ENCODE assay signal across 1 cellular context in the genomic region with DNA sequence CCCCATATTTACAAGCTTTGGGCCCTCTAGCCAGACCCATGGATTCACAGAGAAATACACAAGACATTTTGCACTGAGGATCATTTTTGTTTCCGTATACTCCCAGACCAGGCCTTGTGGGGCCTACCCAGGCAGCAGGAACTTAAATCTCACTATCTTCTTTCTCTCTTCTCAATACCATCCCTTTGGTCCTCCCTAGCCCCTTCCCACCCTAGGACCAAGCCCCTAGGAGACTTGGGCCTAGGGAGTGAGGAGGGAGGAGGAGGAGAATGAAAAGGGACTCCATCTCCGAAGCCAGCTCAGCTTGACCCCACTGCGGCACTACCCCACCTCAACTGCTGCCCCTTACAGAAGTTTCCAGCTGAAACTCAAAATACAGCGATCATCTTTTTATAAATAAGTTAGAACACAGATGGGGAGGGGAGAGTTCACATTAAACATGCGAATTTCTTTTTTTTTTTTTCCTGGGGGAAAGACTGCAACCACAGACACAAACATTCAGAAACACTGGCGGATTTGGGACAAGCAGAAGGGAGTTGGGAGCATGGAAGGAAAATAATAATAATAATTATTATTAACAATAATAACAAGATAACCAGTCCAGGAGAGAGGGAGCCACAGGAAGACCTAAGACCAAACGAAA.
TF ChIP-seq lines count a peak whose summit lies in the region.

No MANE protein-coding gene starts in this region.

TF ChIP-seq in H1, 55 proteins besides CTCF, POLR2A, EP300 and RAD21:
- no peak for TF ChIP-seq SP2 (IDR thresholded peaks at IDR 0.05; ENCODE audit: low read length)
- no peak for TF ChIP-seq CBX5 (IDR thresholded peaks at IDR 0.05; ENCODE audit: low read depth, low read length)
- TF ChIP-seq SUZ12 (IDR thresholded peaks at IDR 0.05; ENCODE audit: low read length), result peak; percentile 68; the same call in 1 of the 2 replicates
- TF ChIP-seq EGR1 (IDR thresholded peaks at IDR 0.05; ENCODE audit: borderline replicate concordance, low read depth, low read length), result no peak
- TF ChIP-seq YY1 (IDR thresholded peaks at IDR 0.05; ENCODE audit: low read depth, low read length), result no peak
- TF ChIP-seq SIN3A (conservative IDR thresholded peaks at IDR 0.05 in 1 of 2, IDR thresholded peaks at IDR 0.05 in 1 of 2; ENCODE audit: low read depth in 1 of 2, low read length in 2 of 2), result no peak
- no peak for TF ChIP-seq ASH2L (IDR thresholded peaks at IDR 0.05; ENCODE audit: low read length)
- no peak for TF ChIP-seq NRF1 (IDR thresholded peaks at IDR 0.05; ENCODE audit: low read depth, low read length)
- no peak for TF ChIP-seq KDM5A (IDR thresholded peaks at IDR 0.05; ENCODE audit: low read length)
- TF ChIP-seq TAF7 (optimal IDR thresholded peaks at IDR 0.05; ENCODE audit: borderline replicate concordance, low read depth, low read length), result no peak
- TF ChIP-seq, protein P1, sequence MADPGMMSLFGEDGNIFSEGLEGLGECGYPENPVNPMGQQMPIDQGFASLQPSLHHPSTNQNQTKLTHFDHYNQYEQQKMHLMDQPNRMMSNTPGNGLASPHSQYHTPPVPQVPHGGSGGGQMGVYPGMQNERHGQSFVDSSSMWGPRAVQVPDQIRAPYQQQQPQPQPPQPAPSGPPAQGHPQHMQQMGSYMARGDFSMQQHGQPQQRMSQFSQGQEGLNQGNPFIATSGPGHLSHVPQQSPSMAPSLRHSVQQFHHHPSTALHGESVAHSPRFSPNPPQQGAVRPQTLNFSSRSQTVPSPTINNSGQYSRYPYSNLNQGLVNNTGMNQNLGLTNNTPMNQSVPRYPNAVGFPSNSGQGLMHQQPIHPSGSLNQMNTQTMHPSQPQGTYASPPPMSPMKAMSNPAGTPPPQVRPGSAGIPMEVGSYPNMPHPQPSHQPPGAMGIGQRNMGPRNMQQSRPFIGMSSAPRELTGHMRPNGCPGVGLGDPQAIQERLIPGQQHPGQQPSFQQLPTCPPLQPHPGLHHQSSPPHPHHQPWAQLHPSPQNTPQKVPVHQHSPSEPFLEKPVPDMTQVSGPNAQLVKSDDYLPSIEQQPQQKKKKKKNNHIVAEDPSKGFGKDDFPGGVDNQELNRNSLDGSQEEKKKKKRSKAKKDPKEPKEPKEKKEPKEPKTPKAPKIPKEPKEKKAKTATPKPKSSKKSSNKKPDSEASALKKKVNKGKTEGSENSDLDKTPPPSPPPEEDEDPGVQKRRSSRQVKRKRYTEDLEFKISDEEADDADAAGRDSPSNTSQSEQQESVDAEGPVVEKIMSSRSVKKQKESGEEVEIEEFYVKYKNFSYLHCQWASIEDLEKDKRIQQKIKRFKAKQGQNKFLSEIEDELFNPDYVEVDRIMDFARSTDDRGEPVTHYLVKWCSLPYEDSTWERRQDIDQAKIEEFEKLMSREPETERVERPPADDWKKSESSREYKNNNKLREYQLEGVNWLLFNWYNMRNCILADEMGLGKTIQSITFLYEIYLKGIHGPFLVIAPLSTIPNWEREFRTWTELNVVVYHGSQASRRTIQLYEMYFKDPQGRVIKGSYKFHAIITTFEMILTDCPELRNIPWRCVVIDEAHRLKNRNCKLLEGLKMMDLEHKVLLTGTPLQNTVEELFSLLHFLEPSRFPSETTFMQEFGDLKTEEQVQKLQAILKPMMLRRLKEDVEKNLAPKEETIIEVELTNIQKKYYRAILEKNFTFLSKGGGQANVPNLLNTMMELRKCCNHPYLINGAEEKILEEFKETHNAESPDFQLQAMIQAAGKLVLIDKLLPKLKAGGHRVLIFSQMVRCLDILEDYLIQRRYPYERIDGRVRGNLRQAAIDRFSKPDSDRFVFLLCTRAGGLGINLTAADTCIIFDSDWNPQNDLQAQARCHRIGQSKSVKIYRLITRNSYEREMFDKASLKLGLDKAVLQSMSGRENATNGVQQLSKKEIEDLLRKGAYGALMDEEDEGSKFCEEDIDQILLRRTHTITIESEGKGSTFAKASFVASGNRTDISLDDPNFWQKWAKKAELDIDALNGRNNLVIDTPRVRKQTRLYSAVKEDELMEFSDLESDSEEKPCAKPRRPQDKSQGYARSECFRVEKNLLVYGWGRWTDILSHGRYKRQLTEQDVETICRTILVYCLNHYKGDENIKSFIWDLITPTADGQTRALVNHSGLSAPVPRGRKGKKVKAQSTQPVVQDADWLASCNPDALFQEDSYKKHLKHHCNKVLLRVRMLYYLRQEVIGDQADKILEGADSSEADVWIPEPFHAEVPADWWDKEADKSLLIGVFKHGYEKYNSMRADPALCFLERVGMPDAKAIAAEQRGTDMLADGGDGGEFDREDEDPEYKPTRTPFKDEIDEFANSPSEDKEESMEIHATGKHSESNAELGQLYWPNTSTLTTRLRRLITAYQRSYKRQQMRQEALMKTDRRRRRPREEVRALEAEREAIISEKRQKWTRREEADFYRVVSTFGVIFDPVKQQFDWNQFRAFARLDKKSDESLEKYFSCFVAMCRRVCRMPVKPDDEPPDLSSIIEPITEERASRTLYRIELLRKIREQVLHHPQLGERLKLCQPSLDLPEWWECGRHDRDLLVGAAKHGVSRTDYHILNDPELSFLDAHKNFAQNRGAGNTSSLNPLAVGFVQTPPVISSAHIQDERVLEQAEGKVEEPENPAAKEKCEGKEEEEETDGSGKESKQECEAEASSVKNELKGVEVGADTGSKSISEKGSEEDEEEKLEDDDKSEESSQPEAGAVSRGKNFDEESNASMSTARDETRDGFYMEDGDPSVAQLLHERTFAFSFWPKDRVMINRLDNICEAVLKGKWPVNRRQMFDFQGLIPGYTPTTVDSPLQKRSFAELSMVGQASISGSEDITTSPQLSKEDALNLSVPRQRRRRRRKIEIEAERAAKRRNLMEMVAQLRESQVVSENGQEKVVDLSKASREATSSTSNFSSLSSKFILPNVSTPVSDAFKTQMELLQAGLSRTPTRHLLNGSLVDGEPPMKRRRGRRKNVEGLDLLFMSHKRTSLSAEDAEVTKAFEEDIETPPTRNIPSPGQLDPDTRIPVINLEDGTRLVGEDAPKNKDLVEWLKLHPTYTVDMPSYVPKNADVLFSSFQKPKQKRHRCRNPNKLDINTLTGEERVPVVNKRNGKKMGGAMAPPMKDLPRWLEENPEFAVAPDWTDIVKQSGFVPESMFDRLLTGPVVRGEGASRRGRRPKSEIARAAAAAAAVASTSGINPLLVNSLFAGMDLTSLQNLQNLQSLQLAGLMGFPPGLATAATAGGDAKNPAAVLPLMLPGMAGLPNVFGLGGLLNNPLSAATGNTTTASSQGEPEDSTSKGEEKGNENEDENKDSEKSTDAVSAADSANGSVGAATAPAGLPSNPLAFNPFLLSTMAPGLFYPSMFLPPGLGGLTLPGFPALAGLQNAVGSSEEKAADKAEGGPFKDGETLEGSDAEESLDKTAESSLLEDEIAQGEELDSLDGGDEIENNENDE (IDR thresholded peaks at IDR 0.05; ENCODE audit: insufficient replicate concordance, low read length), result no peak
- TF ChIP-seq EZH2 (IDR thresholded peaks at IDR 0.05; ENCODE audit: low read depth, low read length, severe bottlenecking), result peak; percentile 29
- TF ChIP-seq POLR2AphosphoS5 (IDR thresholded peaks at IDR 0.05; ENCODE audit: low read depth, low read length), result no peak
- TF ChIP-seq JUND (IDR thresholded peaks at IDR 0.05; ENCODE audit: low read length), result no peak
- no peak for TF ChIP-seq MAFK (IDR thresholded peaks at IDR 0.05; ENCODE audit: low read depth, low read length)
- no peak for TF ChIP-seq SIX5 (IDR thresholded peaks at IDR 0.05; ENCODE audit: low read depth, low read length)
- TF ChIP-seq BRCA1 (IDR thresholded peaks at IDR 0.05; ENCODE audit: low read depth, low read length), result no peak
- TF ChIP-seq SP4 (IDR thresholded peaks at IDR 0.05; ENCODE audit: low read length), result no peak
- TF ChIP-seq CBX8 (IDR thresholded peaks at IDR 0.05; ENCODE audit: borderline replicate concordance, low read depth, low read length), result peak; percentile 18; the same call in 1 of the 2 replicates
- TF ChIP-seq SAP30 (IDR thresholded peaks at IDR 0.05; ENCODE audit: insufficient read depth, insufficient replicate concordance, low read length), result no peak
